Comparison of ENCODE assay signal across 1 cellular context in the genomic region with DNA sequence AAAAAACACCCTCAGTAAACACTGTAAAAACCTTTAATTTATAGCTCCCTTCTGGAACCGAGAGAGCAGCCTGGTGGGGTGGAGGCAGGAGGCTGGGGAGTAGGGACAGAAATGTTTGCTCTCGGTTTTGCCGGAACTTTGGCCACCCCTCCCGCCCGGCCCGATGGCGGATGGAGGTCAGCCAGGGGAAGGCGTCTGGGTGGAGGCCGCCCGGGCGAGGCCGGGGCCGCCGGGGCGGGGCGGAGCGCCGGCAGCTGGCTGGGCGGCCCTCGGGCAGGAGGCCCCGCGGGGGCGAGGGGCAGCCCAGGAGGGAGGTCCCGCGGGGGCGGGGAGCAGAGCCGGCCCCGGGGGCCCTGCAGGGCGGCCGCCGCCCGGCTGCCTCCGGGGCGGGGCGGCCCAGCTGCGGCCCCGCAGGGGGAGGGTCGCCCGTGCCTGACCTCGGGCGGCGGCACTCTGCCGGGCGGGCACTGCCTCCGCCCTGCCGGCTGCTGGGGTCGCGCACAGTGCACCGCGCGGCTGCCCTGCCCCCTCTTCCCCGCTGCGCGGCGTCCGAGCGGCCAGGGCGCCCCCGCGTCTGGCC.
A peak's percentile ranks its signal among the peaks of the same experiment; 100 is the strongest.
TF ChIP-seq lines count a peak whose summit lies in the region.

No MANE protein-coding gene starts in this region.

TF ChIP-seq in HepG2, 621 proteins besides CTCF, POLR2A, EP300 and RAD21 (continued from another document and continues in another):
- no peak for TF ChIP-seq HOXA9 (CRISPR knock-in tag; IDR thresholded peaks at IDR 0.05; ENCODE audit: borderline replicate concordance)
- TF ChIP-seq NFRKB (IDR thresholded peaks at IDR 0.05) = no peak
- 0 out of 2 replicates have a peak, but pooled peaks have one; percentile 26 for TF ChIP-seq MEIS2 (CRISPR knock-in tag; IDR thresholded peaks at IDR 0.05)
- no peak for TF ChIP-seq ZNF432 (CRISPR knock-in tag; IDR thresholded peaks at IDR 0.05; ENCODE audit: borderline replicate concordance)
- no peak for TF ChIP-seq ZNF577 (CRISPR knock-in tag; IDR thresholded peaks at IDR 0.05; ENCODE audit: borderline replicate concordance, low read depth)
- peak; percentile 38; the same call in 1 of the 2 replicates for TF ChIP-seq HES4 (CRISPR knock-in tag; IDR thresholded peaks at IDR 0.05; ENCODE audit: borderline replicate concordance)
- 0 out of 2 replicates have a peak, but pooled peaks have one; percentile 10 for TF ChIP-seq CBFB (CRISPR knock-in tag; IDR thresholded peaks at IDR 0.05)
- no peak for TF ChIP-seq MIXL1 (CRISPR knock-in tag; IDR thresholded peaks at IDR 0.05)
- TF ChIP-seq, protein P1, sequence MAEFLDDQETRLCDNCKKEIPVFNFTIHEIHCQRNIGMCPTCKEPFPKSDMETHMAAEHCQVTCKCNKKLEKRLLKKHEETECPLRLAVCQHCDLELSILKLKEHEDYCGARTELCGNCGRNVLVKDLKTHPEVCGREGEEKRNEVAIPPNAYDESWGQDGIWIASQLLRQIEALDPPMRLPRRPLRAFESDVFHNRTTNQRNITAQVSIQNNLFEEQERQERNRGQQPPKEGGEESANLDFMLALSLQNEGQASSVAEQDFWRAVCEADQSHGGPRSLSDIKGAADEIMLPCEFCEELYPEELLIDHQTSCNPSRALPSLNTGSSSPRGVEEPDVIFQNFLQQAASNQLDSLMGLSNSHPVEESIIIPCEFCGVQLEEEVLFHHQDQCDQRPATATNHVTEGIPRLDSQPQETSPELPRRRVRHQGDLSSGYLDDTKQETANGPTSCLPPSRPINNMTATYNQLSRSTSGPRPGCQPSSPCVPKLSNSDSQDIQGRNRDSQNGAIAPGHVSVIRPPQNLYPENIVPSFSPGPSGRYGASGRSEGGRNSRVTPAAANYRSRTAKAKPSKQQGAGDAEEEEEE (CRISPR knock-in tag; IDR thresholded peaks at IDR 0.05; ENCODE audit: borderline replicate concordance) = no peak
- TF ChIP-seq, protein P2, sequence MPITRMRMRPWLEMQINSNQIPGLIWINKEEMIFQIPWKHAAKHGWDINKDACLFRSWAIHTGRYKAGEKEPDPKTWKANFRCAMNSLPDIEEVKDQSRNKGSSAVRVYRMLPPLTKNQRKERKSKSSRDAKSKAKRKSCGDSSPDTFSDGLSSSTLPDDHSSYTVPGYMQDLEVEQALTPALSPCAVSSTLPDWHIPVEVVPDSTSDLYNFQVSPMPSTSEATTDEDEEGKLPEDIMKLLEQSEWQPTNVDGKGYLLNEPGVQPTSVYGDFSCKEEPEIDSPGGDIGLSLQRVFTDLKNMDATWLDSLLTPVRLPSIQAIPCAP (CRISPR knock-in tag; IDR thresholded peaks at IDR 0.05; ENCODE audit: low read depth) = no peak
- TF ChIP-seq ZNF3 (CRISPR knock-in tag; IDR thresholded peaks at IDR 0.05) = no peak
- TF ChIP-seq KDM5B (CRISPR knock-in tag; IDR thresholded peaks at IDR 0.05; ENCODE audit: borderline replicate concordance) = peak; percentile 31; the same call in 1 of the 2 replicates
- no peak for TF ChIP-seq BORCS8-MEF2B (CRISPR knock-in tag; IDR thresholded peaks at IDR 0.05)
- no peak for TF ChIP-seq RFX5 (IDR thresholded peaks at IDR 0.05; ENCODE audit: low read depth, low read length)
- TF ChIP-seq ZSCAN22 (CRISPR knock-in tag; IDR thresholded peaks at IDR 0.05) = no peak
- TF ChIP-seq, protein P3, sequence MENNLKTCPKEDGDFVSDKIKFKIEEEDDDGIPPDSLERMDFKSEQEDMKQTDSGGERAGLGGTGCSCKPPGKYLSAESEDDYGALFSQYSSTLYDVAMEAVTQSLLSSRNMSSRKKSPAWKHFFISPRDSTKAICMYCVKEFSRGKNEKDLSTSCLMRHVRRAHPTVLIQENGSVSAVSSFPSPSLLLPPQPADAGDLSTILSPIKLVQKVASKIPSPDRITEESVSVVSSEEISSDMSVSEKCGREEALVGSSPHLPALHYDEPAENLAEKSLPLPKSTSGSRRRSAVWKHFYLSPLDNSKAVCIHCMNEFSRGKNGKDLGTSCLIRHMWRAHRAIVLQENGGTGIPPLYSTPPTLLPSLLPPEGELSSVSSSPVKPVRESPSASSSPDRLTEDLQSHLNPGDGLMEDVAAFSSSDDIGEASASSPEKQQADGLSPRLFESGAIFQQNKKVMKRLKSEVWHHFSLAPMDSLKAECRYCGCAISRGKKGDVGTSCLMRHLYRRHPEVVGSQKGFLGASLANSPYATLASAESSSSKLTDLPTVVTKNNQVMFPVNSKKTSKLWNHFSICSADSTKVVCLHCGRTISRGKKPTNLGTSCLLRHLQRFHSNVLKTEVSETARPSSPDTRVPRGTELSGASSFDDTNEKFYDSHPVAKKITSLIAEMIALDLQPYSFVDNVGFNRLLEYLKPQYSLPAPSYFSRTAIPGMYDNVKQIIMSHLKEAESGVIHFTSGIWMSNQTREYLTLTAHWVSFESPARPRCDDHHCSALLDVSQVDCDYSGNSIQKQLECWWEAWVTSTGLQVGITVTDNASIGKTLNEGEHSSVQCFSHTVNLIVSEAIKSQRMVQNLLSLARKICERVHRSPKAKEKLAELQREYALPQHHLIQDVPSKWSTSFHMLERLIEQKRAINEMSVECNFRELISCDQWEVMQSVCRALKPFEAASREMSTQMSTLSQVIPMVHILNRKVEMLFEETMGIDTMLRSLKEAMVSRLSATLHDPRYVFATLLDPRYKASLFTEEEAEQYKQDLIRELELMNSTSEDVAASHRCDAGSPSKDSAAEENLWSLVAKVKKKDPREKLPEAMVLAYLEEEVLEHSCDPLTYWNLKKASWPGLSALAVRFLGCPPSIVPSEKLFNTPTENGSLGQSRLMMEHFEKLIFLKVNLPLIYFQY (CRISPR knock-in tag; IDR thresholded peaks at IDR 0.05; ENCODE audit: borderline replicate concordance) = no peak
- no peak for TF ChIP-seq ZNF747 (CRISPR knock-in tag; IDR thresholded peaks at IDR 0.05; ENCODE audit: borderline replicate concordance)
- TF ChIP-seq, protein P4, sequence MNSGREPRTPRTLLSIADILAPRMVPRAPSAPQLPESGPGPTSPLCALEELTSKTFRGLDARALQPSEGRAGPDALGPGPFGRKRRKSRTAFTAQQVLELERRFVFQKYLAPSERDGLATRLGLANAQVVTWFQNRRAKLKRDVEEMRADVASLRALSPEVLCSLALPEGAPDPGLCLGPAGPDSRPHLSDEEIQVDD (CRISPR knock-in tag; IDR thresholded peaks at IDR 0.05; ENCODE audit: borderline replicate concordance) = no peak
- no peak for TF ChIP-seq ZNF451 (CRISPR knock-in tag; IDR thresholded peaks at IDR 0.05)
- no peak for TF ChIP-seq TEAD3 (CRISPR knock-in tag; optimal IDR thresholded peaks at IDR 0.05; ENCODE audit: borderline replicate concordance)
- TF ChIP-seq, protein P5, sequence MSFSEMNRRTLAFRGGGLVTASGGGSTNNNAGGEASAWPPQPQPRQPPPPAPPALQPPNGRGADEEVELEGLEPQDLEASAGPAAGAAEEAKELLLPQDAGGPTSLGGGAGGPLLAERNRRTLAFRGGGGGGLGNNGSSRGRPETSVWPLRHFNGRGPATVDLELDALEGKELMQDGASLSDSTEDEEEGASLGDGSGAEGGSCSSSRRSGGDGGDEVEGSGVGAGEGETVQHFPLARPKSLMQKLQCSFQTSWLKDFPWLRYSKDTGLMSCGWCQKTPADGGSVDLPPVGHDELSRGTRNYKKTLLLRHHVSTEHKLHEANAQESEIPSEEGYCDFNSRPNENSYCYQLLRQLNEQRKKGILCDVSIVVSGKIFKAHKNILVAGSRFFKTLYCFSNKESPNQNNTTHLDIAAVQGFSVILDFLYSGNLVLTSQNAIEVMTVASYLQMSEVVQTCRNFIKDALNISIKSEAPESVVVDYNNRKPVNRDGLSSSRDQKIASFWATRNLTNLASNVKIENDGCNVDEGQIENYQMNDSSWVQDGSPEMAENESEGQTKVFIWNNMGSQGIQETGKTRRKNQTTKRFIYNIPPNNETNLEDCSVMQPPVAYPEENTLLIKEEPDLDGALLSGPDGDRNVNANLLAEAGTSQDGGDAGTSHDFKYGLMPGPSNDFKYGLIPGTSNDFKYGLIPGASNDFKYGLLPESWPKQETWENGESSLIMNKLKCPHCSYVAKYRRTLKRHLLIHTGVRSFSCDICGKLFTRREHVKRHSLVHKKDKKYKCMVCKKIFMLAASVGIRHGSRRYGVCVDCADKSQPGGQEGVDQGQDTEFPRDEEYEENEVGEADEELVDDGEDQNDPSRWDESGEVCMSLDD (CRISPR knock-in tag; IDR thresholded peaks at IDR 0.05; ENCODE audit: borderline replicate concordance) = no peak
- TF ChIP-seq, protein P6, sequence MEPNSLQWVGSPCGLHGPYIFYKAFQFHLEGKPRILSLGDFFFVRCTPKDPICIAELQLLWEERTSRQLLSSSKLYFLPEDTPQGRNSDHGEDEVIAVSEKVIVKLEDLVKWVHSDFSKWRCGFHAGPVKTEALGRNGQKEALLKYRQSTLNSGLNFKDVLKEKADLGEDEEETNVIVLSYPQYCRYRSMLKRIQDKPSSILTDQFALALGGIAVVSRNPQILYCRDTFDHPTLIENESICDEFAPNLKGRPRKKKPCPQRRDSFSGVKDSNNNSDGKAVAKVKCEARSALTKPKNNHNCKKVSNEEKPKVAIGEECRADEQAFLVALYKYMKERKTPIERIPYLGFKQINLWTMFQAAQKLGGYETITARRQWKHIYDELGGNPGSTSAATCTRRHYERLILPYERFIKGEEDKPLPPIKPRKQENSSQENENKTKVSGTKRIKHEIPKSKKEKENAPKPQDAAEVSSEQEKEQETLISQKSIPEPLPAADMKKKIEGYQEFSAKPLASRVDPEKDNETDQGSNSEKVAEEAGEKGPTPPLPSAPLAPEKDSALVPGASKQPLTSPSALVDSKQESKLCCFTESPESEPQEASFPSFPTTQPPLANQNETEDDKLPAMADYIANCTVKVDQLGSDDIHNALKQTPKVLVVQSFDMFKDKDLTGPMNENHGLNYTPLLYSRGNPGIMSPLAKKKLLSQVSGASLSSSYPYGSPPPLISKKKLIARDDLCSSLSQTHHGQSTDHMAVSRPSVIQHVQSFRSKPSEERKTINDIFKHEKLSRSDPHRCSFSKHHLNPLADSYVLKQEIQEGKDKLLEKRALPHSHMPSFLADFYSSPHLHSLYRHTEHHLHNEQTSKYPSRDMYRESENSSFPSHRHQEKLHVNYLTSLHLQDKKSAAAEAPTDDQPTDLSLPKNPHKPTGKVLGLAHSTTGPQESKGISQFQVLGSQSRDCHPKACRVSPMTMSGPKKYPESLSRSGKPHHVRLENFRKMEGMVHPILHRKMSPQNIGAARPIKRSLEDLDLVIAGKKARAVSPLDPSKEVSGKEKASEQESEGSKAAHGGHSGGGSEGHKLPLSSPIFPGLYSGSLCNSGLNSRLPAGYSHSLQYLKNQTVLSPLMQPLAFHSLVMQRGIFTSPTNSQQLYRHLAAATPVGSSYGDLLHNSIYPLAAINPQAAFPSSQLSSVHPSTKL (CRISPR knock-in tag; IDR thresholded peaks at IDR 0.05) = 0 out of 2 replicates have a peak, but pooled peaks have one; percentile 11
- TF ChIP-seq ZBTB42 (CRISPR knock-in tag; IDR thresholded peaks at IDR 0.05) = no peak
- TF ChIP-seq, protein P7, sequence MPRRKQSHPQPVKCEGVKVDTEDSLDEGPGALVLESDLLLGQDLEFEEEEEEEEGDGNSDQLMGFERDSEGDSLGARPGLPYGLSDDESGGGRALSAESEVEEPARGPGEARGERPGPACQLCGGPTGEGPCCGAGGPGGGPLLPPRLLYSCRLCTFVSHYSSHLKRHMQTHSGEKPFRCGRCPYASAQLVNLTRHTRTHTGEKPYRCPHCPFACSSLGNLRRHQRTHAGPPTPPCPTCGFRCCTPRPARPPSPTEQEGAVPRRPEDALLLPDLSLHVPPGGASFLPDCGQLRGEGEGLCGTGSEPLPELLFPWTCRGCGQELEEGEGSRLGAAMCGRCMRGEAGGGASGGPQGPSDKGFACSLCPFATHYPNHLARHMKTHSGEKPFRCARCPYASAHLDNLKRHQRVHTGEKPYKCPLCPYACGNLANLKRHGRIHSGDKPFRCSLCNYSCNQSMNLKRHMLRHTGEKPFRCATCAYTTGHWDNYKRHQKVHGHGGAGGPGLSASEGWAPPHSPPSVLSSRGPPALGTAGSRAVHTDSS (CRISPR knock-in tag; conservative IDR thresholded peaks at IDR 0.05) = no peak
- TF ChIP-seq SP4 (CRISPR knock-in tag; IDR thresholded peaks at IDR 0.05) = no peak; the same call in 1 of the 2 replicates
- TF ChIP-seq, protein P8, sequence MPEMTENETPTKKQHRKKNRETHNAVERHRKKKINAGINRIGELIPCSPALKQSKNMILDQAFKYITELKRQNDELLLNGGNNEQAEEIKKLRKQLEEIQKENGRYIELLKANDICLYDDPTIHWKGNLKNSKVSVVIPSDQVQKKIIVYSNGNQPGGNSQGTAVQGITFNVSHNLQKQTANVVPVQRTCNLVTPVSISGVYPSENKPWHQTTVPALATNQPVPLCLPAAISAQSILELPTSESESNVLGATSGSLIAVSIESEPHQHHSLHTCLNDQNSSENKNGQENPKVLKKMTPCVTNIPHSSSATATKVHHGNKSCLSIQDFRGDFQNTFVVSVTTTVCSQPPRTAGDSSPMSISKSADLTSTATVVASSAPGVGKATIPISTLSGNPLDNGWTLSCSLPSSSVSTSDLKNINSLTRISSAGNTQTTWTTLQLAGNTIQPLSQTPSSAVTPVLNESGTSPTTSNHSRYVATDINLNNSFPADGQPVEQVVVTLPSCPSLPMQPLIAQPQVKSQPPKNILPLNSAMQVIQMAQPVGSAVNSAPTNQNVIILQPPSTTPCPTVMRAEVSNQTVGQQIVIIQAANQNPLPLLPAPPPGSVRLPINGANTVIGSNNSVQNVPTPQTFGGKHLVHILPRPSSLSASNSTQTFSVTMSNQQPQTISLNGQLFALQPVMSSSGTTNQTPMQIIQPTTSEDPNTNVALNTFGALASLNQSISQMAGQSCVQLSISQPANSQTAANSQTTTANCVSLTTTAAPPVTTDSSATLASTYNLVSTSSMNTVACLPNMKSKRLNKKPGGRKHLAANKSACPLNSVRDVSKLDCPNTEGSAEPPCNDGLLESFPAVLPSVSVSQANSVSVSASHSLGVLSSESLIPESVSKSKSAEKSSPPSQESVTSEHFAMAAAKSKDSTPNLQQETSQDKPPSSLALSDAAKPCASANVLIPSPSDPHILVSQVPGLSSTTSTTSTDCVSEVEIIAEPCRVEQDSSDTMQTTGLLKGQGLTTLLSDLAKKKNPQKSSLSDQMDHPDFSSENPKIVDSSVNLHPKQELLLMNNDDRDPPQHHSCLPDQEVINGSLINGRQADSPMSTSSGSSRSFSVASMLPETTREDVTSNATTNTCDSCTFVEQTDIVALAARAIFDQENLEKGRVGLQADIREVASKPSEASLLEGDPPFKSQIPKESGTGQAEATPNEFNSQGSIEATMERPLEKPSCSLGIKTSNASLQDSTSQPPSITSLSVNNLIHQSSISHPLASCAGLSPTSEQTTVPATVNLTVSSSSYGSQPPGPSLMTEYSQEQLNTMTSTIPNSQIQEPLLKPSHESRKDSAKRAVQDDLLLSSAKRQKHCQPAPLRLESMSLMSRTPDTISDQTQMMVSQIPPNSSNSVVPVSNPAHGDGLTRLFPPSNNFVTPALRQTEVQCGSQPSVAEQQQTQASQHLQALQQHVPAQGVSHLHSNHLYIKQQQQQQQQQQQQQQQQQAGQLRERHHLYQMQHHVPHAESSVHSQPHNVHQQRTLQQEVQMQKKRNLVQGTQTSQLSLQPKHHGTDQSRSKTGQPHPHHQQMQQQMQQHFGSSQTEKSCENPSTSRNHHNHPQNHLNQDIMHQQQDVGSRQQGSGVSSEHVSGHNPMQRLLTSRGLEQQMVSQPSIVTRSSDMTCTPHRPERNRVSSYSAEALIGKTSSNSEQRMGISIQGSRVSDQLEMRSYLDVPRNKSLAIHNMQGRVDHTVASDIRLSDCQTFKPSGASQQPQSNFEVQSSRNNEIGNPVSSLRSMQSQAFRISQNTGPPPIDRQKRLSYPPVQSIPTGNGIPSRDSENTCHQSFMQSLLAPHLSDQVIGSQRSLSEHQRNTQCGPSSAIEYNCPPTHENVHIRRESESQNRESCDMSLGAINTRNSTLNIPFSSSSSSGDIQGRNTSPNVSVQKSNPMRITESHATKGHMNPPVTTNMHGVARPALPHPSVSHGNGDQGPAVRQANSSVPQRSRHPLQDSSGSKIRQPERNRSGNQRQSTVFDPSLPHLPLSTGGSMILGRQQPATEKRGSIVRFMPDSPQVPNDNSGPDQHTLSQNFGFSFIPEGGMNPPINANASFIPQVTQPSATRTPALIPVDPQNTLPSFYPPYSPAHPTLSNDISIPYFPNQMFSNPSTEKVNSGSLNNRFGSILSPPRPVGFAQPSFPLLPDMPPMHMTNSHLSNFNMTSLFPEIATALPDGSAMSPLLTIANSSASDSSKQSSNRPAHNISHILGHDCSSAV (CRISPR knock-in tag; IDR thresholded peaks at IDR 0.05; ENCODE audit: borderline replicate concordance) = no peak
- TF ChIP-seq ZNF224 (CRISPR knock-in tag; IDR thresholded peaks at IDR 0.05) = no peak
- peak; percentile 9; the same call in 1 of the 2 replicates for TF ChIP-seq ARNTL (CRISPR knock-in tag; IDR thresholded peaks at IDR 0.05)
